Comparison of ENCODE assay signal across 9 cellular contexts in the genomic region with DNA sequence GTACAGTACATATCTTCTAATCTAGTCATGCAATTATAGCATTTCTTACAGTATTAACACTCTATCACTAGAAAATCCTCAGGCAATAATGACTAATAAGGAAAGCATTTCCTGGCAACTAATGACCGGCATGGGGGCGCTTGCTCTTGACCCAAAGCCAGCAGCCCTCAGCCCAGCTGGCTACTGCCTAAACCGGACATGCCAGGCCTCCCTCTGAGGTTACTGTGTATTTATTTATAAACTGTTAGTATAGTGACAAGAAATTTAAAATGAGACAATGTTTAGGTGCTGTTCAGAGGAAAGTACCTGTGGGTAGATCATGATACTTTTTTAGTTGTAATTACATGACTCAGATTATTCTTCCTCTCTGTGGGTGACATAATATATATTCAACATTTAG.
A peak's percentile ranks its signal among the peaks of the same experiment; 100 is the strongest.
DNase-seq lines count a peak whose midpoint lies in the region; ATAC-seq and TF ChIP-seq lines count a peak whose summit lies in the region.
"Had no signal": no experiment of that assay in that cellular context is flagged by ENCODE, and none has a peak within 500 bp of the region (broad histone marks: within the 10 kb centered on the region; RNA-seq: fewer than 3 reads in every experiment).

No MANE protein-coding gene starts in this region.

- DNase-seq in AG10803 (ENCODE audit: low read depth) (peak; percentile 95), cerebellar cortex (ENCODE audit: low spot score) (peak; percentile 66), retinal pigment epithelial cell (ENCODE audit: low read depth) (peak; percentile 97), T-helper 1 cell (no peak), D341Med (ENCODE audit: low spot score) (no peak)
- DNase-seq in activated naive CD4-positive, alpha-beta T cell treated with Interleukin-2 at 50 U/mL for 16 hours, result no peak

- TF ChIP-seq CTCF in AG10803 (conservative IDR thresholded peaks at IDR 0.05; ENCODE audit: low read length), result no peak
- no peak for TF ChIP-seq CTCF in retinal pigment epithelial cell (conservative IDR thresholded peaks at IDR 0.05; ENCODE audit: low read depth, low read length)

- ATAC-seq in GM19468 (IDR thresholded peaks at IDR 0.05; ENCODE audit: extremely low read depth, unreplicated experiment) (peak; percentile 68), HG03565 (IDR thresholded peaks at IDR 0.05; ENCODE audit: unreplicated experiment) (peak; percentile 82)

- no peak overlapping the region for H3K4me3 ChIP-seq in AG10803 (ENCODE audit: low read length)
- H3K4me3 ChIP-seq in retinal pigment epithelial cell (ENCODE audit: low read length), result no peak overlapping the region
- H3K4me3 ChIP-seq: dorsolateral prefrontal cortex had no signal

Comparison
In these comparisons a context has a peak if more than half of its experiments do, and no peak if none do; other contexts are left out.
1. DNase-seq: peak in AG10803 (single experiment), cerebellar cortex (single experiment) and retinal pigment epithelial cell (single experiment); none in T-helper 1 cell (0 of 5), activated naive CD4-positive, alpha-beta T cell treated with Interleukin-2 at 50 U/mL for 16 hours (single experiment) and D341Med (single experiment).